Comparison of ENCODE assay signal across 12 cellular contexts in the genomic region with DNA sequence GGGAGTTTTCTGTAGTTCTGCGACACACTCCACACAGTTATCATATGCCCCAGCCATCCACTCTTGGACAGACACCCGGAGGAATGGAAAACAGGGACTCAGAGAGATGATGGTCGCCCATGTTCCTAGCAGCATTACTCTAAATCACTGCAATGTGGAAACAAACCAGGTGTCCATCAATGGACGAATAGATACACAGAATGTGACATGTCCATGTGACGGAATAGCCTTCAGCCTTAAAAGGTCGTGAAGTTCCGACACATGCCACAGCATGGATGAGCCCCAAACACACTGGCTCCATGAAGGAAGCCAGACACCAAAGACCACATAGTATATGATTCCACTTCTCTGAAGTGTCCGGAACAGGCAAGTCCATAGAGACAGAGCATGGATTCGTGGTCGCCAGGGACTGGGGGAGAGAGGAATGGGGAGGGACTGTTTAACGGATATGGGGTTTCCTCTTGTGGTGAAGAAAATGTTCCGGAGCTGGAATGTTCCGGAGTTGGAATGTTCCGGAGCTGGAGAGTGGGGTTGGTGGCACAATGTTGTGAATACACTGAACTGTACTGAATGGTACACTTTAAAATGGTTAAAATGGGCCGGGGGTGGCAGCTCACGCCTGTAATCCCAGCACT. TPM values are rescaled to one million over a fixed set of nuclear protein-coding genes. Genes with fewer than 3 reads are reported as not detected.
A peak's percentile ranks its signal among the peaks of the same experiment; 100 is the strongest.
DNase-seq lines count a peak whose midpoint lies in the region; ATAC-seq, FAIRE-seq and TF ChIP-seq lines count a peak whose summit lies in the region.
"Had no signal": no experiment of that assay in that cellular context is flagged by ENCODE, and none has a peak within 500 bp of the region (broad histone marks: within the 10 kb centered on the region; RNA-seq: fewer than 3 reads in every experiment).

No MANE protein-coding gene starts in this region.

- TF ChIP-seq RAD21 in A549 (conservative IDR thresholded peaks at IDR 0.05 in 1 of 2, IDR thresholded peaks at IDR 0.05 in 1 of 2), result no peak

- H3K4me1 Mint-ChIP-seq in Calu3 (ENCODE audit: low read depth, unreplicated experiment), result peaks cover 72% of the 10 kb centered on the region
- peaks cover 70 to 77% of the 10 kb centered on the region in 2 donors for H3K4me1 Mint-ChIP-seq in natural killer cell treated with Interleukin-12 subunit alpha and Interleukin-12 subunit beta and Interleukin-15 and Interleukin-18, amount 100 ng/mL, for 72 hours (ENCODE audit: low read depth in 2 of 2)

- no peaks in the 10 kb centered on the region for H3K9me3 Mint-ChIP-seq in Calu3 (ENCODE audit: low read depth, unreplicated experiment)
- H3K9me3 Mint-ChIP-seq in natural killer cell treated with Interleukin-12 subunit alpha and Interleukin-12 subunit beta and Interleukin-15 and Interleukin-18, amount 100 ng/mL, for 72 hours, result no peaks in the 10 kb centered on the region

- no peaks in the 10 kb centered on the region for H3K9me3 ChIP-seq in A549

- H3K4me1 ChIP-seq in A549, result peaks cover 69% of the 10 kb centered on the region

- no peak overlapping the region for H3K4me3 ChIP-seq in A549

- WGBS in A549 (ENCODE audit: missing lambda C conversion rate), result 90% methylated on average over 16 of the region's 16 CpGs

- no peak overlapping the region for H3K4me3 Mint-ChIP-seq in Calu3 (ENCODE audit: low read depth, unreplicated experiment)
- peak overlapping the region; percentile 50 for H3K4me3 Mint-ChIP-seq in natural killer cell treated with Interleukin-12 subunit alpha and Interleukin-12 subunit beta and Interleukin-15 and Interleukin-18, amount 100 ng/mL, for 72 hours

- no TSS peak for BruUV-seq in Calu3 (replicated peaks; lab: Mats Ljungman, UMichigan)

- intact Hi-C loops in Calu3 (cut with micrococcal nuclease; ENCODE audit: unreplicated experiment) (no loop called here), left colon (cut with DNase I, micrococcal nuclease) (no loop called here)

- POLR2A ChIA-PET in A549 (lab: Yijun Ruan, JAX), result no interaction called here

- DNase-seq in A549 (ENCODE audit: low read depth in 1 of 2, low spot score in 1 of 2) (no peak), Calu3 (no peak), dermis blood vessel endothelial cell (peak; percentile 88), left colon (no peak), DMS153 (lab: John Stamatoyannopoulos, UW) (no peak)
- peak; percentile 35 for DNase-seq in natural killer cell treated with Interleukin-12 subunit alpha and Interleukin-12 subunit beta and Interleukin-15 and Interleukin-18, amount 100 ng/mL, for 72 hours (ENCODE audit: low spot score)
- DNase-seq: activated CD4-positive, CD25-positive, alpha-beta regulatory T cell treated with anti-CD3 and anti-CD28 coated beads, Interleukin-2, amount 50 U/mL, for 72 hours; GOT3; NCI-H1105; NCI-H524 treated with DMSO at 0.1 percent for 48 hours had no signal

- no peak for FAIRE-seq in A549 (lab: Jason Lieb, UNC)

- peaks cover 51% of the 10 kb centered on the region for H3K36me3 Mint-ChIP-seq in Calu3 (ENCODE audit: insufficient read depth, unreplicated experiment)
- no peaks in the 10 kb centered on the region for H3K36me3 Mint-ChIP-seq in natural killer cell treated with Interleukin-12 subunit alpha and Interleukin-12 subunit beta and Interleukin-15 and Interleukin-18, amount 100 ng/mL, for 72 hours

- peak overlapping the region; percentile 90 to 97 for H3K27ac ChIP-seq in A549

- CTCF ChIA-PET in A549 (lab: Yijun Ruan, JAX) (interaction anchor here (0.7 to 4.7 kb wide), 5 partner anchors 9 to 164 kb away, joined by 3 to 21 read pairs (median 6); no protein-coding TSS in a partner anchor), Calu3 (lab: Charles Lee) (no interaction called here)

- no peak for ATAC-seq in A549
- no peak for ATAC-seq in natural killer cell treated with Interleukin-12 subunit alpha and Interleukin-12 subunit beta and Interleukin-15 and Interleukin-18, amount 100 ng/mL, for 72 hours
- ATAC-seq in HG02973 (IDR thresholded peaks at IDR 0.05; ENCODE audit: unreplicated experiment), result no peak
- ATAC-seq in HG02759 (IDR thresholded peaks at IDR 0.05; ENCODE audit: unreplicated experiment), result no peak
- ATAC-seq in left colon, result no peak

- TF ChIP-seq CTCF in A549 (IDR thresholded peaks at IDR 0.05) (no peak), Calu3 (IDR thresholded peaks at IDR 0.05; ENCODE audit: unreplicated experiment) (no peak)

- TF ChIP-seq POLR2A in A549 (IDR thresholded peaks at IDR 0.05; ENCODE audit: low read length), result no peak

- peak overlapping the region; percentile 55 for H3K27ac Mint-ChIP-seq in Calu3 (ENCODE audit: unreplicated experiment)
- H3K27ac Mint-ChIP-seq in natural killer cell treated with Interleukin-12 subunit alpha and Interleukin-12 subunit beta and Interleukin-15 and Interleukin-18, amount 100 ng/mL, for 72 hours, result peak overlapping the region in 1 of 2 donors; percentile 84

- peak overlapping the region; percentile 29; the same call in 2 of the 3 replicates for H3K4me2 ChIP-seq in A549

- no peak for TF ChIP-seq EP300 in A549 (IDR thresholded peaks at IDR 0.05)

- H3K27me3 Mint-ChIP-seq in Calu3 (ENCODE audit: unreplicated experiment), result no peaks in the 10 kb centered on the region
- H3K27me3 Mint-ChIP-seq in natural killer cell treated with Interleukin-12 subunit alpha and Interleukin-12 subunit beta and Interleukin-15 and Interleukin-18, amount 100 ng/mL, for 72 hours, result peaks cover 0 to 5% of the 10 kb centered on the region in 2 donors

TF ChIP-seq in A549, 52 proteins besides CTCF, POLR2A, EP300 and RAD21:
- TF ChIP-seq FOSB (CRISPR knock-in tag; IDR thresholded peaks at IDR 0.05) (no peak), HOXB5 (CRISPR knock-in tag; IDR thresholded peaks at IDR 0.05) (no peak), ZFP36 (IDR thresholded peaks at IDR 0.05; ENCODE audit: borderline replicate concordance, partially characterized antibody) (no peak), BHLHE40 (IDR thresholded peaks at IDR 0.05; ENCODE audit: low read depth, low read length) (no peak), JUN (IDR thresholded peaks at IDR 0.05) (no peak), RCOR1 (IDR thresholded peaks at IDR 0.05; ENCODE audit: low read depth, low read length) (no peak), RFX5 (IDR thresholded peaks at IDR 0.05) (no peak), ESRRA (IDR thresholded peaks at IDR 0.05; ENCODE audit: borderline replicate concordance, low read length) (no peak), CBX8 (IDR thresholded peaks at IDR 0.05) (no peak), NR3C1 (IDR thresholded peaks at IDR 0.05) (no peak), NFE2L2 (conservative IDR thresholded peaks at IDR 0.05; ENCODE audit: low read length) (no peak)
- TF ChIP-seq, protein P1, sequence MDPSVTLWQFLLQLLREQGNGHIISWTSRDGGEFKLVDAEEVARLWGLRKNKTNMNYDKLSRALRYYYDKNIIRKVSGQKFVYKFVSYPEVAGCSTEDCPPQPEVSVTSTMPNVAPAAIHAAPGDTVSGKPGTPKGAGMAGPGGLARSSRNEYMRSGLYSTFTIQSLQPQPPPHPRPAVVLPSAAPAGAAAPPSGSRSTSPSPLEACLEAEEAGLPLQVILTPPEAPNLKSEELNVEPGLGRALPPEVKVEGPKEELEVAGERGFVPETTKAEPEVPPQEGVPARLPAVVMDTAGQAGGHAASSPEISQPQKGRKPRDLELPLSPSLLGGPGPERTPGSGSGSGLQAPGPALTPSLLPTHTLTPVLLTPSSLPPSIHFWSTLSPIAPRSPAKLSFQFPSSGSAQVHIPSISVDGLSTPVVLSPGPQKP (IDR thresholded peaks at IDR 0.05; ENCODE audit: low read depth, low read length), result no peak
- TF ChIP-seq, protein P2, sequence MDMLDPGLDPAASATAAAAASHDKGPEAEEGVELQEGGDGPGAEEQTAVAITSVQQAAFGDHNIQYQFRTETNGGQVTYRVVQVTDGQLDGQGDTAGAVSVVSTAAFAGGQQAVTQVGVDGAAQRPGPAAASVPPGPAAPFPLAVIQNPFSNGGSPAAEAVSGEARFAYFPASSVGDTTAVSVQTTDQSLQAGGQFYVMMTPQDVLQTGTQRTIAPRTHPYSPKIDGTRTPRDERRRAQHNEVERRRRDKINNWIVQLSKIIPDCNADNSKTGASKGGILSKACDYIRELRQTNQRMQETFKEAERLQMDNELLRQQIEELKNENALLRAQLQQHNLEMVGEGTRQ (IDR thresholded peaks at IDR 0.05), result no peak
TF ChIP-seq in A549: peak in this region for 0.

RNA-seq across cellular contexts. Expression of a gene that starts 28.7 kb away (rescaled TPM):
- 18.9 and 25.4 TPM in 2 replicates for polyA plus RNA-seq in A549 (2011; rRNA removed)
- 20.3 and 26.9 TPM in 2 replicates for polyA plus RNA-seq in A549 (2012; cell fraction: cytosol; rRNA removed)
- 38.1 and 45.2 TPM in 2 replicates for polyA plus RNA-seq in A549 (2012; cell fraction: nucleus; rRNA removed)
- polyA plus RNA-seq in A549 (2017; fragmentation: RNase III; extraction: RNeasy Plus Mini Kit Qiagen cat#74134 plus additional on column Dnase treatment), result 29.6 to 37.6 TPM (median 33.0 TPM) in 3 replicates
- polyA minus RNA-seq in A549 (2011; rRNA and poly(A)+ RNA removed), result 32.4 and 38.2 TPM in 2 replicates
- total RNA-seq in Calu3 (2022), result 37.9 and 40.1 TPM in 2 replicates
- 48.5 and 81.3 TPM in 2 replicates for total RNA-seq in dermis blood vessel endothelial cell
- total RNA-seq in natural killer cell treated with Interleukin-12 subunit alpha and Interleukin-12 subunit beta and Interleukin-15 and Interleukin-18, amount 100 ng/mL, for 72 hours, result 1 to 10 TPM; 7.2 to 9.1 TPM
- total RNA-seq in left colon, result 10 to 100 TPM; 41.2 to 46.2 TPM

Comparison
In these comparisons a context has a peak if more than half of its experiments do, and no peak if none do; other contexts are left out.
1. DNase-seq: peak in dermis blood vessel endothelial cell (single experiment) and natural killer cell treated with Interleukin-12 subunit alpha and Interleukin-12 subunit beta and Interleukin-15 and Interleukin-18, amount 100 ng/mL, for 72 hours (single experiment); none in A549 (0 of 2), Calu3 (single experiment), left colon (0 of 2) and DMS153 (single experiment).